In genomic region chr10:102231357-102232318, GRCh38 we compare ENCODE assay signal across 8 cellular contexts. TPM values are rescaled to one million over a fixed set of nuclear protein-coding genes. Genes with fewer than 3 reads are reported as not detected.
DNase-seq lines count a peak whose midpoint lies in the region; ATAC-seq and TF ChIP-seq lines count a peak whose summit lies in the region.

No MANE protein-coding gene starts in this region.

- peaks cover 21% of the 10 kb centered on the region for H3K27me3 ChIP-seq in CD8-positive, alpha-beta T cell (ENCODE audit: insufficient read depth, low read length)
- peaks cover 4% of the 10 kb centered on the region for H3K27me3 ChIP-seq in brain microvascular endothelial cell (replicated peaks)

- no peaks in the 10 kb centered on the region for H3K9me3 Mint-ChIP-seq in CD8-positive, alpha-beta T cell

- peak; percentile 74 for ATAC-seq in CD8-positive, alpha-beta T cell
- no peak for ATAC-seq in GM18870 (IDR thresholded peaks at IDR 0.05; ENCODE audit: unreplicated experiment)
- no peak for ATAC-seq in HG03469 (IDR thresholded peaks at IDR 0.05; ENCODE audit: unreplicated experiment)

- DNase-seq in CD8-positive, alpha-beta T cell, result peak in 6 of 7 experiments; percentile 34 to 78 (median 64)
- DNase-seq in HuH-7.5 (ENCODE audit: low spot score) (peak; percentile 96), T1000 (lab: John Stamatoyannopoulos, UW) (peak; percentile 41), brain microvascular endothelial cell (no peak), kidney tubule cell (ENCODE audit: low spot score) (peak; percentile 71)
- DNase-seq in stimulated activated CD8-positive, alpha-beta memory T cell treated with anti-CD3 and anti-CD28 coated beads, Interleukin-12 subunit alpha, Interleukin-12 subunit beta, amount 100 ng/mL, for 24 hours (ENCODE audit: extremely low read depth), result peak; percentile 32

- H3K27ac Mint-ChIP-seq in CD8-positive, alpha-beta T cell, result no peak overlapping the region

- no peaks in the 10 kb centered on the region for H3K9me3 ChIP-seq in CD8-positive, alpha-beta T cell (ENCODE audit: low read length)

- H3K4me3 Mint-ChIP-seq in CD8-positive, alpha-beta T cell, result peak overlapping the region; percentile 79

- peaks cover 18% of the 10 kb centered on the region for H3K4me1 ChIP-seq in CD8-positive, alpha-beta T cell (ENCODE audit: insufficient read depth, low read length)

- H3K27me3 Mint-ChIP-seq in CD8-positive, alpha-beta T cell (ENCODE audit: low read depth), result peaks cover 54% of the 10 kb centered on the region

- no peaks in the 10 kb centered on the region for H3K36me3 Mint-ChIP-seq in CD8-positive, alpha-beta T cell

- peak; percentile 86 for TF ChIP-seq CTCF in CD8-positive, alpha-beta T cell (IDR thresholded peaks at IDR 0.05)
- TF ChIP-seq CTCF in brain microvascular endothelial cell (IDR thresholded peaks at IDR 0.05; ENCODE audit: low read depth, low read length, missing control alignments), result peak; percentile 90

- H3K4me1 Mint-ChIP-seq in CD8-positive, alpha-beta T cell (ENCODE audit: low read depth), result peaks cover 11% of the 10 kb centered on the region

- peak overlapping the region; percentile 51 for H3K4me3 ChIP-seq in CD8-positive, alpha-beta T cell (ENCODE audit: low read depth, low read length)
- peak overlapping the region; percentile 47 for H3K4me3 ChIP-seq in brain microvascular endothelial cell (ENCODE audit: low read depth, low read length)

- CTCF ChIA-PET in CD8-positive, alpha-beta T cell (lab: Charles Lee), result interaction anchor here (0.6 to 14.3 kb wide), 24 partner anchors 9 to 445 kb away, joined by 3 to 375 read pairs (median 6); partner anchors contain the start of genes FBXL15, GBF1 and PITX3

- in situ Hi-C loops in brain microvascular endothelial cell (cut with HindIII; ENCODE audit: low pct_ligation_motif_present, low sequenced_read_pairs), result no loop called here

- H3K36me3 ChIP-seq in CD8-positive, alpha-beta T cell (ENCODE audit: insufficient read depth, low read length), result no peaks in the 10 kb centered on the region
- no peaks in the 10 kb centered on the region for H3K36me3 ChIP-seq in brain microvascular endothelial cell (replicated peaks)

- POLR2A ChIA-PET in CD8-positive, alpha-beta T cell (lab: Charles Lee), result interaction anchor here (1.0 to 3.5 kb wide), 7 partner anchors 7 to 167 kb away, joined by 3 to 16 read pairs (median 4); partner anchors contain the start of gene GBF1

- intact Hi-C loops in CD8-positive, alpha-beta T cell (cut with DNase I, micrococcal nuclease), result loop anchor here in 1 of 2 experiments (1.0 kb wide), 2 partner anchors 10 to 14 kb away; partner anchors contain the start of genes GBF1 and PITX3

- H3K27ac ChIP-seq in CD8-positive, alpha-beta T cell (ENCODE audit: low read depth, low read length), result no peak overlapping the region
- no peak overlapping the region for H3K27ac ChIP-seq in brain microvascular endothelial cell

RNA-seq across cellular contexts. Expression of gene ELOVL3, which starts 5.5 kb away (rescaled TPM):
- total RNA-seq in CD8-positive, alpha-beta T cell, result not detected

RNA-seq across cellular contexts. Expression of gene PITX3, which starts 9.7 kb away (rescaled TPM):
- total RNA-seq in CD8-positive, alpha-beta T cell, result not detected

RNA-seq across cellular contexts. Expression of gene GBF1, which starts 13.7 kb away (rescaled TPM):
- 10 to 100 TPM; 26.7 to 31.3 TPM for total RNA-seq in CD8-positive, alpha-beta T cell
